In genomic region chr21:34997295-34997694, GRCh38 we compare ENCODE assay signal across 19 cellular contexts. TPM values are rescaled to one million over a fixed set of nuclear protein-coding genes. Genes with fewer than 3 reads are reported as not detected.
DNase-seq lines count a peak whose midpoint lies in the region; ATAC-seq and TF ChIP-seq lines count a peak whose summit lies in the region.
"Had no signal": no experiment of that assay in that cellular context is flagged by ENCODE, and none has a peak within 500 bp of the region (broad histone marks: within the 10 kb centered on the region; RNA-seq: fewer than 3 reads in every experiment).

No MANE protein-coding gene starts in this region.

- peak overlapping the region in 1 of 2 experiments; percentile 80; a peak in 1 of 4 replicates for H4K8ac ChIP-seq in IMR-90 (ENCODE audit: low read depth in 2 of 2, low read length in 2 of 2)

- H3K27ac ChIP-seq in CD4-positive, alpha-beta memory T cell (ENCODE audit: low read depth, low read length), result no peak overlapping the region
- no peak overlapping the region for H3K27ac ChIP-seq in IMR-90 (ENCODE audit: insufficient read depth, low read length)
- H3K27ac ChIP-seq: right atrium auricular region had no signal

- peak overlapping the region; percentile 84; the same call in 2 of the 3 replicates for H2BK15ac ChIP-seq in IMR-90 (ENCODE audit: low read depth, low read length)

- no peak for DNase-seq in CD4-positive, alpha-beta memory T cell
- DNase-seq in IMR-90 (no peak), adipocyte (ENCODE audit: low read depth) (peak; percentile 18), retina (no peak), amygdala (lab: John Stamatoyannopoulos, UW) (no peak), HEK293T (ENCODE audit: extremely low spot score) (no peak)
- no peak for DNase-seq in natural killer cell treated with Interleukin-12 subunit alpha and Interleukin-12 subunit beta and Interleukin-15 and Interleukin-18, amount 100 ng/mL, for 72 hours (ENCODE audit: low spot score)
- DNase-seq: central memory CD4-positive, alpha-beta T cell; DMS 273 treated with DMSO at 0.1 percent for 48 hours; MG63; NCI-H1436 treated with DMSO at 0.1 percent for 48 hours; NCI-H2171 treated with DMSO at 0.1 percent for 48 hours; SHP77; stimulated activated naive B cell treated with anti-CD40 and anti-IgM and Interleukin-4, amounts not matched to agents 10 μg/mL and 1 μg/mL and 100 μg/mL, for 72 hours had no signal

- peak overlapping the region; percentile 19 to 85 (median 66) for H3K27ac Mint-ChIP-seq in CD4-positive, alpha-beta memory T cell
- H3K27ac Mint-ChIP-seq in natural killer cell treated with Interleukin-12 subunit alpha and Interleukin-12 subunit beta and Interleukin-15 and Interleukin-18, amount 100 ng/mL, for 72 hours, result peak overlapping the region; percentile 85 to 91
- H3K27ac Mint-ChIP-seq: type B pancreatic cell had no signal

- H4K5ac ChIP-seq in IMR-90 (ENCODE audit: low read depth, low read length), result no peak overlapping the region; the same call in 1 of the 2 replicates

- TF ChIP-seq CTCF in IMR-90 (conservative IDR thresholded peaks at IDR 0.05; ENCODE audit: low read depth, low read length), result no peak

- H3K9me3 Mint-ChIP-seq in CD4-positive, alpha-beta memory T cell, result no peaks in the 10 kb centered on the region
- H3K9me3 Mint-ChIP-seq in natural killer cell treated with Interleukin-12 subunit alpha and Interleukin-12 subunit beta and Interleukin-15 and Interleukin-18, amount 100 ng/mL, for 72 hours, result no peaks in the 10 kb centered on the region
- H3K9me3 Mint-ChIP-seq: type B pancreatic cell had no signal

- no peak overlapping the region for H2AK9ac ChIP-seq in IMR-90 (replicated peaks; ENCODE audit: low read depth, low read length, poor library complexity)

- H3K18ac ChIP-seq in IMR-90 (ENCODE audit: low read depth, low read length), result peak overlapping the region; percentile 34; the same call in 1 of the 2 replicates

- peaks cover 17 to 24% of the 10 kb centered on the region in 2 donors for H3K36me3 Mint-ChIP-seq in CD4-positive, alpha-beta memory T cell
- no peaks in the 10 kb centered on the region for H3K36me3 Mint-ChIP-seq in natural killer cell treated with Interleukin-12 subunit alpha and Interleukin-12 subunit beta and Interleukin-15 and Interleukin-18, amount 100 ng/mL, for 72 hours
- H3K36me3 Mint-ChIP-seq: type B pancreatic cell had no signal

- no peaks in the 10 kb centered on the region for H3K27me3 ChIP-seq in CD4-positive, alpha-beta memory T cell (ENCODE audit: insufficient read depth, low read length)
- no peaks in the 10 kb centered on the region for H3K27me3 ChIP-seq in IMR-90 (ENCODE audit: control insufficient read depth, insufficient read depth, low read length)
- no peaks in the 10 kb centered on the region for H3K27me3 ChIP-seq in adipocyte (replicated peaks; ENCODE audit: control insufficient read depth, insufficient read depth, low read length)
- H3K27me3 ChIP-seq: MG63, right atrium auricular region had no signal

- H4K91ac ChIP-seq in IMR-90 (ENCODE audit: insufficient read depth, low read depth, low read length), result peak overlapping the region; percentile 26; the same call in 1 of the 2 replicates

- H3K4me3 Mint-ChIP-seq in CD4-positive, alpha-beta memory T cell, result peak overlapping the region in 3 of 8 donors; percentile 34 to 72 (median 48)
- H3K4me3 Mint-ChIP-seq in natural killer cell treated with Interleukin-12 subunit alpha and Interleukin-12 subunit beta and Interleukin-15 and Interleukin-18, amount 100 ng/mL, for 72 hours, result peak overlapping the region; percentile 80
- H3K4me3 Mint-ChIP-seq: type B pancreatic cell had no signal

- intact Hi-C loops in CD4-positive, alpha-beta memory T cell (cut with micrococcal nuclease), result no loop called here
- intact Hi-C loops in IMR-90 (cut with micrococcal nuclease), result no loop called here

- no TSS peak for BruUV-seq in IMR-90 (replicated peaks; lab: Mats Ljungman, UMichigan)

- TF ChIP-seq POLR2A in IMR-90 (IDR thresholded peaks at IDR 0.05; ENCODE audit: low read depth, low read length), result no peak

- H3K4me2 ChIP-seq in IMR-90 (ENCODE audit: low read depth, low read length), result no peak overlapping the region

- H3K4me1 ChIP-seq in CD4-positive, alpha-beta memory T cell (ENCODE audit: insufficient read depth, low read length), result peaks cover 82% of the 10 kb centered on the region
- H3K4me1 ChIP-seq in IMR-90 (ENCODE audit: control insufficient read depth, insufficient read depth, low read length) (peaks cover 18% of the 10 kb centered on the region), adipocyte (ENCODE audit: control insufficient read depth, insufficient read depth, low read length) (peaks cover 72% of the 10 kb centered on the region)
- H3K4me1 ChIP-seq: HAP-1 had no signal

- peak overlapping the region; percentile 74 for H3K4ac ChIP-seq in IMR-90 (ENCODE audit: low read depth, low read length)

- dilution Hi-C loops in IMR-90 (cut with HindIII; ENCODE audit: low sequenced_read_pairs, unreplicated experiment), result no loop called here

- CTCF ChIA-PET in CD4-positive, alpha-beta memory T cell (lab: Charles Lee; ENCODE audit: partially characterized antibody), result interaction anchor here (1.1 to 2.0 kb wide), 3 partner anchors 14 to 53 kb away, joined by 3 to 4 read pairs (median 3); no protein-coding TSS in a partner anchor
- CTCF ChIA-PET in IMR-90 (lab: Yijun Ruan, JAX) (interaction anchor here (0.5 to 0.6 kb wide), 2 partner anchors 10 to 61 kb away, joined by 3 read pairs; no protein-coding TSS in a partner anchor), HEK293T (lab: Yijun Ruan, JAX) (no interaction called here)

- H3K4me1 Mint-ChIP-seq in CD4-positive, alpha-beta memory T cell, result peaks cover 54 to 77% (median 67%) of the 10 kb centered on the region in 4 donors
- peaks cover 54 to 66% of the 10 kb centered on the region in 2 donors for H3K4me1 Mint-ChIP-seq in natural killer cell treated with Interleukin-12 subunit alpha and Interleukin-12 subunit beta and Interleukin-15 and Interleukin-18, amount 100 ng/mL, for 72 hours (ENCODE audit: low read depth in 2 of 2)

- H3K9me1 ChIP-seq in IMR-90 (ENCODE audit: insufficient read depth, low read length), result peaks cover 14% of the 10 kb centered on the region

- no CpG with 5 or more reads among the region's 4 CpGs for WGBS in IMR-90 (ENCODE audit: extremely low coverage in 2 of 2, insufficient read length in 1 of 2), 2 experiments

- H3K9ac ChIP-seq in IMR-90 (ENCODE audit: low read depth, low read length) (no peak overlapping the region), adipocyte (ENCODE audit: low read length) (peak overlapping the region; percentile 74)

- H2BK120ac ChIP-seq in IMR-90 (ENCODE audit: low read depth, low read length), result peak overlapping the region; percentile 72; the same call in 1 of the 2 replicates

- H2BK5ac ChIP-seq in IMR-90 (ENCODE audit: low read depth, low read length, poor library complexity, severe bottlenecking), result no peak overlapping the region

- in situ Hi-C loops in IMR-90 (cut with MboI; ENCODE audit: low sequenced_read_pairs), result no loop called here

- H2AK5ac ChIP-seq in IMR-90 (ENCODE audit: low read depth, low read length), result peak overlapping the region; percentile 87

- peaks cover 0 to 19% of the 10 kb centered on the region in 2 experiments; a peak in 2 of 4 replicates for H3K79me1 ChIP-seq in IMR-90 (ENCODE audit: low read depth in 1 of 2, low read length in 2 of 2)

- H2BK20ac ChIP-seq in IMR-90 (ENCODE audit: low read depth, low read length), result peak overlapping the region; percentile 72

- H3K14ac ChIP-seq in IMR-90 (replicated peaks; ENCODE audit: low read depth, low read length), result peak overlapping the region; percentile 78

- ATAC-seq in IMR-90 (ENCODE audit: low read depth), result no peak
- ATAC-seq in natural killer cell treated with Interleukin-12 subunit alpha and Interleukin-12 subunit beta and Interleukin-15 and Interleukin-18, amount 100 ng/mL, for 72 hours, result no peak
- no peak for ATAC-seq in GM21576 (IDR thresholded peaks at IDR 0.05; ENCODE audit: unreplicated experiment)
- ATAC-seq: esophagus mucosa; stimulated activated naive B cell treated with anti-CD40 and anti-IgM and Interleukin-4, amounts not matched to agents 10 μg/mL and 1 μg/mL and 100 μg/mL, for 72 hours had no signal

- peak overlapping the region; percentile 66; the same call in 1 of the 2 replicates for H3K23ac ChIP-seq in IMR-90 (ENCODE audit: low read depth, low read length)

- H3K9me3 ChIP-seq in CD4-positive, alpha-beta memory T cell (ENCODE audit: control insufficient read depth in 1 of 2, low read length in 2 of 2), result no peaks in the 10 kb centered on the region
- no peaks in the 10 kb centered on the region for H3K9me3 ChIP-seq in IMR-90 (ENCODE audit: control insufficient read depth, insufficient read depth, low read length)
- H3K9me3 ChIP-seq in adipocyte (ENCODE audit: control insufficient read depth, low read length), result no peaks in the 10 kb centered on the region
- H3K9me3 ChIP-seq: HAP-1, MG63, right atrium auricular region had no signal

- TF ChIP-seq RAD21 in IMR-90 (IDR thresholded peaks at IDR 0.05; ENCODE audit: low read length), result no peak

- no peak overlapping the region; the same call in 1 of the 2 replicates for H3K56ac ChIP-seq in IMR-90 (ENCODE audit: extremely low read depth, insufficient read depth, low read length)

- H3K4me3 ChIP-seq in CD4-positive, alpha-beta memory T cell (ENCODE audit: low read length in 2 of 2), result no peak overlapping the region
- H3K4me3 ChIP-seq in IMR-90 (ENCODE audit: insufficient read depth, low read depth, low read length) (no peak overlapping the region), adipocyte (ENCODE audit: low read length) (peak overlapping the region; percentile 19)
- H3K4me3 ChIP-seq: HAP-1, MG63, right atrium auricular region had no signal

- POLR2A ChIA-PET in CD4-positive, alpha-beta memory T cell (lab: Charles Lee; ENCODE audit: partially characterized antibody), result interaction anchor here (0.8 to 0.9 kb wide), 2 partner anchors 14 to 18 kb away, joined by 3 read pairs; no protein-coding TSS in a partner anchor
- POLR2A ChIA-PET in IMR-90 (lab: Charles Lee; ENCODE audit: unreplicated experiment) (no interaction called here), HEK293T (lab: Yijun Ruan, JAX) (no interaction called here)

- no peaks in the 10 kb centered on the region for H3K27me3 Mint-ChIP-seq in CD4-positive, alpha-beta memory T cell
- H3K27me3 Mint-ChIP-seq in natural killer cell treated with Interleukin-12 subunit alpha and Interleukin-12 subunit beta and Interleukin-15 and Interleukin-18, amount 100 ng/mL, for 72 hours, result no peaks in the 10 kb centered on the region
- H3K27me3 Mint-ChIP-seq: stimulated activated naive B cell treated with anti-CD40 and anti-IgM and Interleukin-4, amounts not matched to agents 10 μg/mL and 1 μg/mL and 100 μg/mL, for 72 hours; type B pancreatic cell had no signal

- no peaks in the 10 kb centered on the region for H3K36me3 ChIP-seq in CD4-positive, alpha-beta memory T cell (ENCODE audit: insufficient read depth, low read length)
- H3K36me3 ChIP-seq in IMR-90 (ENCODE audit: control insufficient read depth, insufficient read depth, low read length), result no peaks in the 10 kb centered on the region
- H3K36me3 ChIP-seq in adipocyte (ENCODE audit: control insufficient read depth, insufficient read depth, low read length, severe bottlenecking), result no peaks in the 10 kb centered on the region
- H3K36me3 ChIP-seq: HAP-1, MG63, right atrium auricular region had no signal

- no peaks in the 10 kb centered on the region for H4K20me1 ChIP-seq in IMR-90 (ENCODE audit: insufficient read depth, low read length)

- H2AFZ ChIP-seq in IMR-90 (replicated peaks; ENCODE audit: low read length, poor library complexity), result peak overlapping the region; percentile 60

RNA-seq across cellular contexts. Expression of gene RUNX1, which starts 51.8 kb away (rescaled TPM):
- total RNA-seq in CD4-positive, alpha-beta memory T cell, result 10 to 100 TPM; 86.1 to 96.3 TPM
- polyA plus RNA-seq in CD4-positive, alpha-beta memory T cell, result 10 to 100 TPM in 1 of 2 donors, 1 to 10 TPM in 1; 6.0 to 26.7 TPM
- total RNA-seq in IMR-90 (2012; rRNA removed), result 16.7 and 56.5 TPM in 2 replicates
- polyA plus RNA-seq in IMR-90 (2012; rRNA removed), result 34.5 and 45.0 TPM in 2 replicates
- polyA plus RNA-seq in IMR-90 (2012; cell fraction: cytosol; rRNA removed), result 33.2 and 58.6 TPM in 2 replicates
- 85.5 and 137 TPM in 2 replicates for polyA plus RNA-seq in IMR-90 (2012; cell fraction: nucleus; rRNA removed; ENCODE audit: low replicate concordance)
- total RNA-seq in natural killer cell treated with Interleukin-12 subunit alpha and Interleukin-12 subunit beta and Interleukin-15 and Interleukin-18, amount 100 ng/mL, for 72 hours, result 100 to 1,000 TPM in 1 of 2 donors, 10 to 100 TPM in 1; 67.8 to 121 TPM
